8 cellular contexts compared by ENCODE assay signal in genomic region chr2:224982910-224983688, GRCh38. TPM values are rescaled to one million over a fixed set of nuclear protein-coding genes. Genes with fewer than 3 reads are reported as not detected.
DNase-seq lines count a peak whose midpoint lies in the region; ATAC-seq and TF ChIP-seq lines count a peak whose summit lies in the region.

No MANE protein-coding gene starts in this region.

- no peak for TF ChIP-seq CTCF in Caco-2 (IDR thresholded peaks at IDR 0.05; ENCODE audit: insufficient read depth in 1 of 2, low read depth in 1 of 2, low read length in 1 of 2, severe bottlenecking in 1 of 2, unreplicated experiment in 1 of 2)

- CTCF ChIA-PET in activated CD8-positive, alpha-beta T cell treated with anti-CD3 and anti-CD28 coated beads, Interleukin-2, amount 10 ng/mL, durations not matched to agents 7 days and 5 days (lab: Charles Lee): interaction anchor here (0.7 to 1.6 kb wide), 11 partner anchors 9 to 50 kb away, joined by 3 to 7 read pairs (median 3); no protein-coding TSS in a partner anchor
- CTCF ChIA-PET in HEK293T (lab: Yijun Ruan, JAX) (no interaction called here), Caco-2 (lab: Charles Lee) (no interaction called here)

- peaks cover 72% of the 10 kb centered on the region for H3K36me3 Mint-ChIP-seq in activated CD8-positive, alpha-beta T cell treated with anti-CD3 and anti-CD28 coated beads, Interleukin-2, amount 10 ng/mL, durations not matched to agents 7 days and 5 days (ENCODE audit: low read depth)
- H3K36me3 Mint-ChIP-seq in Caco-2 (ENCODE audit: insufficient read depth, unreplicated experiment): no peaks in the 10 kb centered on the region

- H3K36me3 ChIP-seq in Caco-2 (ENCODE audit: control insufficient read depth, insufficient read depth, low read length): no peaks in the 10 kb centered on the region

- peak; percentile 64 for ATAC-seq in GM19035 (IDR thresholded peaks at IDR 0.05; ENCODE audit: unreplicated experiment)
- ATAC-seq in HG03280 (IDR thresholded peaks at IDR 0.05; ENCODE audit: unreplicated experiment): peak; percentile 48
- ATAC-seq in activated CD8-positive, alpha-beta T cell treated with anti-CD3 and anti-CD28 coated beads, Interleukin-2, amount 10 ng/mL, durations not matched to agents 7 days and 5 days: peak; percentile 56
- peak; percentile 43 to 62 for ATAC-seq in left cardiac atrium
- ATAC-seq in stimulated activated naive CD8-positive, alpha-beta T cell treated with anti-CD3 and anti-CD28 coated beads, Interleukin-15, amount 100 ng/mL, for 72 hours: peak; percentile 48

- POLR2A ChIA-PET in activated CD8-positive, alpha-beta T cell treated with anti-CD3 and anti-CD28 coated beads, Interleukin-2, amount 10 ng/mL, durations not matched to agents 7 days and 5 days (lab: Charles Lee): interaction anchor here (0.6 to 1.7 kb wide), 5 partner anchors 14 to 1029 kb away, joined by 3 to 6 read pairs (median 4); no protein-coding TSS in a partner anchor
- POLR2A ChIA-PET in HEK293T (lab: Yijun Ruan, JAX) (no interaction called here), Caco-2 (lab: Charles Lee) (no interaction called here)

- no peak overlapping the region for H3K4me3 ChIP-seq in Caco-2 (ENCODE audit: low read depth, low read length)

- no TSS peak for BruUV-seq in Caco-2 (replicated peaks; lab: Mats Ljungman, UMichigan)

- peak overlapping the region; percentile 59 for H3K4me3 Mint-ChIP-seq in activated CD8-positive, alpha-beta T cell treated with anti-CD3 and anti-CD28 coated beads, Interleukin-2, amount 10 ng/mL, durations not matched to agents 7 days and 5 days
- peak overlapping the region; percentile 76 to 78 for H3K4me3 Mint-ChIP-seq in stimulated activated naive CD8-positive, alpha-beta T cell treated with anti-CD3 and anti-CD28 coated beads, Interleukin-15, amount 100 ng/mL, for 72 hours
- no peak overlapping the region for H3K4me3 Mint-ChIP-seq in Caco-2 (ENCODE audit: unreplicated experiment)

- no peaks in the 10 kb centered on the region for H3K9me3 ChIP-seq in Caco-2

- intact Hi-C loops in left cardiac atrium (cut with DNase I) (no loop called here), Caco-2 (cut with micrococcal nuclease; ENCODE audit: unreplicated experiment) (no loop called here)

- DNase-seq in activated CD8-positive, alpha-beta T cell treated with anti-CD3 and anti-CD28 coated beads, Interleukin-2, amount 10 ng/mL, durations not matched to agents 7 days and 5 days: peak; percentile 67
- DNase-seq in left cardiac atrium (no peak), NCI-H2196 (lab: John Stamatoyannopoulos, UW; ENCODE audit: unreplicated experiment) (no peak), HEK293T (ENCODE audit: extremely low spot score) (no peak), Caco-2 (no peak)
- DNase-seq in stimulated activated naive CD8-positive, alpha-beta T cell treated with anti-CD3 and anti-CD28 coated beads, Interleukin-15, amount 100 ng/mL, for 72 hours: no peak

- no peaks in the 10 kb centered on the region for H3K27me3 Mint-ChIP-seq in activated CD8-positive, alpha-beta T cell treated with anti-CD3 and anti-CD28 coated beads, Interleukin-2, amount 10 ng/mL, durations not matched to agents 7 days and 5 days (ENCODE audit: low read depth)
- no peaks in the 10 kb centered on the region for H3K27me3 Mint-ChIP-seq in stimulated activated naive CD8-positive, alpha-beta T cell treated with anti-CD3 and anti-CD28 coated beads, Interleukin-15, amount 100 ng/mL, for 72 hours
- peaks cover 8% of the 10 kb centered on the region for H3K27me3 Mint-ChIP-seq in Caco-2 (ENCODE audit: insufficient read depth, unreplicated experiment)

- peak overlapping the region; percentile 92 for H3K27ac Mint-ChIP-seq in activated CD8-positive, alpha-beta T cell treated with anti-CD3 and anti-CD28 coated beads, Interleukin-2, amount 10 ng/mL, durations not matched to agents 7 days and 5 days
- peak overlapping the region; percentile 71 to 94 for H3K27ac Mint-ChIP-seq in stimulated activated naive CD8-positive, alpha-beta T cell treated with anti-CD3 and anti-CD28 coated beads, Interleukin-15, amount 100 ng/mL, for 72 hours
- no peak overlapping the region for H3K27ac Mint-ChIP-seq in Caco-2 (ENCODE audit: unreplicated experiment)

- no peaks in the 10 kb centered on the region for H3K9me3 Mint-ChIP-seq in activated CD8-positive, alpha-beta T cell treated with anti-CD3 and anti-CD28 coated beads, Interleukin-2, amount 10 ng/mL, durations not matched to agents 7 days and 5 days (ENCODE audit: insufficient read depth)
- H3K9me3 Mint-ChIP-seq in stimulated activated naive CD8-positive, alpha-beta T cell treated with anti-CD3 and anti-CD28 coated beads, Interleukin-15, amount 100 ng/mL, for 72 hours: no peaks in the 10 kb centered on the region
- H3K9me3 Mint-ChIP-seq in Caco-2 (ENCODE audit: unreplicated experiment): no peaks in the 10 kb centered on the region

- peaks cover 83% of the 10 kb centered on the region for H3K4me1 Mint-ChIP-seq in activated CD8-positive, alpha-beta T cell treated with anti-CD3 and anti-CD28 coated beads, Interleukin-2, amount 10 ng/mL, durations not matched to agents 7 days and 5 days (ENCODE audit: low read depth)
- peaks cover 81% of the 10 kb centered on the region for H3K4me1 Mint-ChIP-seq in stimulated activated naive CD8-positive, alpha-beta T cell treated with anti-CD3 and anti-CD28 coated beads, Interleukin-15, amount 100 ng/mL, for 72 hours
- H3K4me1 Mint-ChIP-seq in Caco-2 (ENCODE audit: low read depth, unreplicated experiment): no peaks in the 10 kb centered on the region

- no peaks in the 10 kb centered on the region for H3K4me1 ChIP-seq in Caco-2

- no peaks in the 10 kb centered on the region for H3K27me3 ChIP-seq in Caco-2 (replicated peaks; ENCODE audit: control insufficient read depth, insufficient read depth, low read length)

TF ChIP-seq in HEK293T, 16 proteins besides CTCF, POLR2A, EP300 and RAD21:
- TF ChIP-seq FOXM1 (IDR thresholded peaks at IDR 0.05; ENCODE audit: borderline replicate concordance) (no peak), ELF4 (IDR thresholded peaks at IDR 0.05) (no peak), PKNOX1 (IDR thresholded peaks at IDR 0.05) (no peak), SP1 (IDR thresholded peaks at IDR 0.05) (no peak), ARNT (IDR thresholded peaks at IDR 0.05) (no peak), HDGF (IDR thresholded peaks at IDR 0.05; ENCODE audit: borderline replicate concordance) (no peak)

RNA-seq across cellular contexts. Expression of gene DOCK10, which starts 59.2 kb away (rescaled TPM):
- total RNA-seq in activated CD8-positive, alpha-beta T cell treated with anti-CD3 and anti-CD28 coated beads, Interleukin-2, amount 10 ng/mL, durations not matched to agents 7 days and 5 days: 100 to 1,000 TPM; 343 to 344 TPM
- total RNA-seq in left cardiac atrium (1 to 10 TPM; 4.2 to 5.0 TPM), Caco-2 (2022) (not detected in 2 replicates)

Comparison
In these comparisons a context has a peak if more than half of its experiments do, and no peak if none do; other contexts are left out.
1. RNA of gene DOCK10, which starts 59.2 kb away (total RNA-seq): 343 to 344 TPM in activated CD8-positive, alpha-beta T cell treated with anti-CD3 and anti-CD28 coated beads, Interleukin-2, amount 10 ng/mL, durations not matched to agents 7 days and 5 days; 4.2 to 5.0 TPM in left cardiac atrium and not detected in Caco-2; every median in the first group is over 10 times any median in the second.
2. Peak in every context shown above with its lines, with median percentiles within 50 percentile points of each other: ATAC-seq.